10 cellular contexts compared by ENCODE assay signal in the genomic region with DNA sequence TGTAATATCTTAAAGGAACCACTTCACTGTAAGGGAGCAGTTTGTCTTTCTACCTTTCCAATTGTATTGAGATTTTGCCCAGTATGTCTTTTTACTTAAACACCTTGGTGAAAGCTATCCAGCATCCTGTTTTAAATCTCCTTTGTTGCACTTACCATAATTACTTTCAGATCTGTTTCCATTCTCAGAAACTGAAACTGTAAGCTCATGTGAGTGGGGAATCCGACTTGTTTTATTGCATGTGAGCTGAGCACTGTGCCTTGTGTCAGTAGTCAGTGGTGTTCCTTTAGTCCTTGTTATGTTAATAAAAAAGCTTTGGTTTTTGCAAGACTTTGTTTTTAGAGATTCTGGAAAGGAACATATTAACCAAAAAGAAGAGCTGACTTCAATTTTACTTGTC. TPM values are rescaled to one million over a fixed set of nuclear protein-coding genes. Genes with fewer than 3 reads are reported as not detected.
DNase-seq lines count a peak whose midpoint lies in the region; ATAC-seq, FAIRE-seq and TF ChIP-seq lines count a peak whose summit lies in the region.
"Had no signal": no experiment of that assay in that cellular context is flagged by ENCODE, and none has a peak within 500 bp of the region (broad histone marks: within the 10 kb centered on the region; RNA-seq: fewer than 3 reads in every experiment).

No MANE protein-coding gene starts in this region.

- H3K79me2 ChIP-seq in astrocyte (ENCODE audit: insufficient read depth, low read length) = peaks cover 75% of the 10 kb centered on the region

- no peaks in the 10 kb centered on the region for H3K9me3 ChIP-seq in astrocyte (ENCODE audit: insufficient read depth, low read depth, low read length)
- H3K9me3 ChIP-seq: A549, pancreas had no signal

- peak overlapping the region; percentile 24 for H3K4me3 Mint-ChIP-seq in astrocyte (ENCODE audit: unreplicated experiment)
- peak overlapping the region in 1 of 2 donors; percentile 41 for H3K4me3 Mint-ChIP-seq in stimulated activated naive CD8-positive, alpha-beta T cell treated with anti-CD3 and anti-CD28 coated beads, Interleukin-15, amount 100 ng/mL, for 72 hours

- H3K9ac ChIP-seq in astrocyte (ENCODE audit: low read length) = no peak overlapping the region

- no peak overlapping the region for H3K27ac ChIP-seq in astrocyte (ENCODE audit: low read depth, low read length)
- H3K27ac ChIP-seq in dorsolateral prefrontal cortex = no peak overlapping the region
- H3K27ac ChIP-seq: A549, pancreas had no signal

- H3K4me3 ChIP-seq in astrocyte (ENCODE audit: insufficient read depth, low read depth, low read length) (no peak overlapping the region), dorsolateral prefrontal cortex (no peak overlapping the region)
- H3K4me3 ChIP-seq: A549, pancreas had no signal

- H3K36me3 Mint-ChIP-seq in astrocyte (ENCODE audit: low read depth, unreplicated experiment) = peaks cover 4% of the 10 kb centered on the region

- H3K4me2 ChIP-seq in astrocyte (ENCODE audit: low read length) = peak overlapping the region; percentile 21
- H3K4me2 ChIP-seq: A549 had no signal

- H3K9me3 Mint-ChIP-seq in astrocyte (ENCODE audit: unreplicated experiment) = no peaks in the 10 kb centered on the region
- no peaks in the 10 kb centered on the region for H3K9me3 Mint-ChIP-seq in stimulated activated naive CD8-positive, alpha-beta T cell treated with anti-CD3 and anti-CD28 coated beads, Interleukin-15, amount 100 ng/mL, for 72 hours

- no peak for DNase-seq in activated CD4-positive, CD25-positive, alpha-beta regulatory T cell (lab: John Stamatoyannopoulos, UW)
- DNase-seq in astrocyte (ENCODE audit: low read depth) = no peak
- no peak for DNase-seq in stimulated activated naive CD8-positive, alpha-beta T cell treated with anti-CD3 and anti-CD28 coated beads, Interleukin-15, amount 100 ng/mL, for 72 hours
- no peak for DNase-seq in COLO668 (lab: John Stamatoyannopoulos, UW; ENCODE audit: unreplicated experiment)
- no peak for DNase-seq in dorsolateral prefrontal cortex
- no peak for DNase-seq in activated CD4-positive, alpha-beta T cell treated with anti-CD3 and anti-CD28 coated beads for 48 hours
- DNase-seq: pancreas had no signal

- no peak for FAIRE-seq in astrocyte (lab: Jason Lieb, UNC)

- no peak for TF ChIP-seq CTCF in astrocyte (IDR thresholded peaks at IDR 0.05; ENCODE audit: insufficient read depth, low read depth, low read length)
- no peak for TF ChIP-seq CTCF in dorsolateral prefrontal cortex (IDR thresholded peaks at IDR 0.05 in 54 of 56, conservative IDR thresholded peaks at IDR 0.05 in 2 of 56; ENCODE audit: low read depth in 1 of 56, partially characterized antibody in 56 of 56)

- no peak overlapping the region for H2AFZ ChIP-seq in astrocyte (ENCODE audit: low read depth, low read length)

- H3K27me3 ChIP-seq in astrocyte (ENCODE audit: insufficient read depth, low read length) (no peaks in the 10 kb centered on the region), dorsolateral prefrontal cortex (no peaks in the 10 kb centered on the region)
- H3K27me3 ChIP-seq: pancreas had no signal

- H3K4me1 ChIP-seq in astrocyte (ENCODE audit: insufficient read depth, low read length) = peaks cover 18% of the 10 kb centered on the region

- ATAC-seq in activated CD4-positive, CD25-positive, alpha-beta regulatory T cell treated with anti-CD3 and anti-CD28 coated beads, Interleukin-2, amount 50 U/mL, for 24 hours = peak; percentile 17 to 51
- peak; percentile 64 for ATAC-seq in HG03103 (IDR thresholded peaks at IDR 0.05; ENCODE audit: low read depth, unreplicated experiment)
- peak; percentile 82 for ATAC-seq in stimulated activated naive CD8-positive, alpha-beta T cell treated with anti-CD3 and anti-CD28 coated beads, Interleukin-15, amount 100 ng/mL, for 72 hours
- ATAC-seq: A549 had no signal

- peaks cover 29% of the 10 kb centered on the region for H3K4me1 Mint-ChIP-seq in astrocyte (ENCODE audit: low read depth, unreplicated experiment)
- H3K4me1 Mint-ChIP-seq in stimulated activated naive CD8-positive, alpha-beta T cell treated with anti-CD3 and anti-CD28 coated beads, Interleukin-15, amount 100 ng/mL, for 72 hours = peaks cover 11% of the 10 kb centered on the region

- H4K20me1 ChIP-seq in astrocyte (ENCODE audit: insufficient read depth, low read length) = peaks cover 13% of the 10 kb centered on the region

- no peaks in the 10 kb centered on the region for H3K27me3 Mint-ChIP-seq in astrocyte (ENCODE audit: low read depth, unreplicated experiment)
- no peaks in the 10 kb centered on the region for H3K27me3 Mint-ChIP-seq in stimulated activated naive CD8-positive, alpha-beta T cell treated with anti-CD3 and anti-CD28 coated beads, Interleukin-15, amount 100 ng/mL, for 72 hours

- no peaks in the 10 kb centered on the region for H3K36me3 ChIP-seq in astrocyte (ENCODE audit: insufficient read depth, low read length)
- H3K36me3 ChIP-seq: pancreas had no signal

- H3K27ac Mint-ChIP-seq in astrocyte (ENCODE audit: unreplicated experiment) = peak overlapping the region; percentile 21
- peak overlapping the region in 1 of 2 donors; percentile 64 for H3K27ac Mint-ChIP-seq in stimulated activated naive CD8-positive, alpha-beta T cell treated with anti-CD3 and anti-CD28 coated beads, Interleukin-15, amount 100 ng/mL, for 72 hours

- intact Hi-C loops in dorsolateral prefrontal cortex (cut with DNase I) = no loop called here

RNA-seq across cellular contexts. Expression of gene BMPR1A, which starts 42.2 kb away (rescaled TPM):
- 52.2 and 52.7 TPM in 2 replicates for total RNA-seq in astrocyte
- 10 to 100 TPM; 20.8 to 55.7 (median 33.4) TPM for total RNA-seq in dorsolateral prefrontal cortex
